9 cellular contexts compared by ENCODE assay signal in genomic region chr15:45276851-45277250, GRCh38. TPM values are rescaled to one million over a fixed set of nuclear protein-coding genes. Genes with fewer than 3 reads are reported as not detected.
DNase-seq lines count a peak whose midpoint lies in the region; ATAC-seq and TF ChIP-seq lines count a peak whose summit lies in the region.
"Had no signal": no experiment of that assay in that cellular context is flagged by ENCODE, and none has a peak within 500 bp of the region (broad histone marks: within the 10 kb centered on the region; RNA-seq: fewer than 3 reads in every experiment).

No MANE protein-coding gene starts in this region.

- H3K36me3 ChIP-seq in mucosa of descending colon (ENCODE audit: low read depth) = no peaks in the 10 kb centered on the region

- in situ Hi-C loops in T47D (cut with HindIII; ENCODE audit: low pct_unique_long_range_greater_than_20kb, low sequenced_read_pairs) = no loop called here

- H3K9me3 ChIP-seq in mucosa of descending colon = no peaks in the 10 kb centered on the region

- peak; percentile 11 for ATAC-seq in mucosa of descending colon
- ATAC-seq in GM21723 (IDR thresholded peaks at IDR 0.05; ENCODE audit: unreplicated experiment) = no peak
- no peak for ATAC-seq in HG02642 (IDR thresholded peaks at IDR 0.05; ENCODE audit: poor library complexity, unreplicated experiment)

- no peak overlapping the region for H3K4me3 ChIP-seq in mucosa of descending colon

- intact Hi-C loops in mucosa of descending colon (cut with DNase I, micrococcal nuclease) = no loop called here

- peak; percentile 27 to 72 for DNase-seq in NCI-H2081 (lab: John Stamatoyannopoulos, UW)
- peak; percentile 31 to 71 for DNase-seq in T47D (ENCODE audit: low read depth in 1 of 2, low spot score in 1 of 2)
- peak in 1 of 3 donors; percentile 49 for DNase-seq in mucosa of descending colon
- DNase-seq in NCI-H524 treated with DMSO at 0.1 percent for 48 hours (lab: John Stamatoyannopoulos, UW) = no peak
- DNase-seq in DMS153 treated with DMSO at 0.1 percent for 48 hours (lab: John Stamatoyannopoulos, UW; ENCODE audit: unreplicated experiment) = no peak

- TF ChIP-seq CTCF in GM12872 (IDR thresholded peaks at IDR 0.05; ENCODE audit: insufficient read depth, low read depth, low read length) = peak; percentile 52
- TF ChIP-seq CTCF in mucosa of descending colon (IDR thresholded peaks at IDR 0.05) = peak; percentile 12

- peaks cover 7% of the 10 kb centered on the region for H3K4me1 ChIP-seq in mucosa of descending colon (ENCODE audit: low read depth)

RNA-seq across cellular contexts. Expression of gene SLC28A2, which starts 24.8 kb away (rescaled TPM):
- 1 to 10 TPM; 1.2 to 3.5 (median 2.6) TPM for total RNA-seq in mucosa of descending colon
- total RNA-seq: mononuclear cell had no signal

Comparison
In these comparisons a context has a peak if more than half of its experiments do, and no peak if none do; other contexts are left out.
1. DNase-seq: peak in NCI-H2081 (2 of 2) and T47D (2 of 2); none in NCI-H524 treated with DMSO at 0.1 percent for 48 hours (single experiment) and DMS153 treated with DMSO at 0.1 percent for 48 hours (single experiment).